In the genomic region with DNA sequence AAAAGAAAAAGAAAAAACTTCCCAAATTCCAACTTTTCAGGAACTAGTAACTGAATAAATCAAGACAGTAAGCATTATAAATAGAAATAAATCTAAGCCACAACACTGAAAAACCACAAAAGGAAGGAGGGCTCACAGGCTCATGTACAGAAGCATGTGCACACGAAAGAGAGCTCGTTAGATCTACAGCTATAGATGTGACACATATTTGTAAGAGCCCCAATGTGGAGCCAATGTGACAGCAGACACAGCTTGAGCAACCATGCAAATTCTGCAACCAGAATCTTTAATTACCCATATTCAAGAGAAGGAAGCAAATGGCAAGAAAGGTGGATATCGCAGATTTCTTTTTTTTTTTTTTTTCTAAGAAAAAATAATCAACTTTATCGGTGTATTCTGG, we compare ENCODE assay signal across 23 cellular contexts.
A peak's percentile ranks its signal among the peaks of the same experiment; 100 is the strongest.
DNase-seq lines count a peak whose midpoint lies in the region; ATAC-seq, FAIRE-seq and TF ChIP-seq lines count a peak whose summit lies in the region.
"Had no signal": no experiment of that assay in that cellular context is flagged by ENCODE, and none has a peak within 500 bp of the region (broad histone marks: within the 10 kb centered on the region; RNA-seq: fewer than 3 reads in every experiment).

No MANE protein-coding gene starts in this region.

- H2BK15ac ChIP-seq in H1 (ENCODE audit: low read length): no peak overlapping the region; the same call in 1 of the 2 replicates

- H3K27me3 Mint-ChIP-seq in mesothelial cell of epicardium (ENCODE audit: low read depth): no peaks in the 10 kb centered on the region

- peaks cover 0 to 3% of the 10 kb centered on the region in 2 experiments; a peak in 1 of 4 replicates for H3K79me2 ChIP-seq in H1 (ENCODE audit: control insufficient read depth in 1 of 2, insufficient read depth in 2 of 2, low read length in 2 of 2)

- no peak overlapping the region for H3K23ac ChIP-seq in H1 (ENCODE audit: insufficient read length)

- no peak for ATAC-seq in stimulated activated effector memory CD8-positive, alpha-beta T cell treated with anti-CD3 and anti-CD28 coated beads, Interleukin-12 subunit alpha, Interleukin-12 subunit beta, amount 100 ng/mL, for 72 hours
- ATAC-seq in HG03097 (IDR thresholded peaks at IDR 0.05; ENCODE audit: low FRiP score, unreplicated experiment): no peak
- no peak for ATAC-seq in HG03432 (IDR thresholded peaks at IDR 0.05; ENCODE audit: unreplicated experiment)
- ATAC-seq: T-cell had no signal

- H3K4me1 Mint-ChIP-seq in mesothelial cell of epicardium: peaks cover 62% of the 10 kb centered on the region
- no peaks in the 10 kb centered on the region for H3K4me1 Mint-ChIP-seq in stimulated activated effector memory CD8-positive, alpha-beta T cell treated with anti-CD3 and anti-CD28 coated beads, Interleukin-12 subunit alpha, Interleukin-12 subunit beta, amount 100 ng/mL, for 72 hours
- H3K4me1 Mint-ChIP-seq: naive B cell had no signal

- H3K27ac ChIP-seq in H1 (ENCODE audit: low read depth, low read length) (no peak overlapping the region), transverse colon (peak overlapping the region; percentile 78 to 89 (median 88))
- H3K27ac ChIP-seq: foreskin keratinocyte had no signal

- H2AFZ ChIP-seq in H1 (ENCODE audit: low read length): no peak overlapping the region

- no peak overlapping the region for H3K9ac ChIP-seq in H1 (replicated peaks in 1 of 4; ENCODE audit: extremely low read depth in 1 of 4, low read depth in 3 of 4, low read length in 3 of 4)

- CTCF ChIA-PET in H1 (lab: Charles Lee; ENCODE audit: partially characterized antibody): interaction anchor here (0.6 to 1.8 kb wide), 12 partner anchors 8 to 135 kb away, joined by 3 to 7 read pairs (median 3); no protein-coding TSS in a partner anchor

- no peaks in the 10 kb centered on the region for H3K23me2 ChIP-seq in H1 (ENCODE audit: low read depth, low read length)

- H3K18ac ChIP-seq in H1 (ENCODE audit: extremely low read depth, low read length): no peak overlapping the region

- H3K36me3 ChIP-seq in H1 (ENCODE audit: control insufficient read depth in 2 of 4, insufficient read depth in 4 of 4, low read length in 3 of 4) (no peaks in the 10 kb centered on the region), transverse colon (no peaks in the 10 kb centered on the region)

- TF ChIP-seq EP300 in H1 (IDR thresholded peaks at IDR 0.05; ENCODE audit: borderline replicate concordance in 1 of 2, low read depth in 2 of 2, low read length in 2 of 2) (no peak), transverse colon (IDR thresholded peaks at IDR 0.05; ENCODE audit: low read depth) (no peak)

- H3K4me1 ChIP-seq in H1 (replicated peaks in 1 of 4; ENCODE audit: control insufficient read depth in 3 of 4, insufficient read depth in 4 of 4, low read length in 3 of 4): peaks cover 2 to 26% (median 15%) of the 10 kb centered on the region in 4 experiments; a peak in 5 of 7 replicates
- H3K4me1 ChIP-seq in transverse colon: peaks cover 23 to 54% (median 46%) of the 10 kb centered on the region in 4 donors
- H3K4me1 ChIP-seq: foreskin keratinocyte had no signal

- no peak overlapping the region for H3K4me3 Mint-ChIP-seq in mesothelial cell of epicardium
- no peak overlapping the region for H3K4me3 Mint-ChIP-seq in stimulated activated effector memory CD8-positive, alpha-beta T cell treated with anti-CD3 and anti-CD28 coated beads, Interleukin-12 subunit alpha, Interleukin-12 subunit beta, amount 100 ng/mL, for 72 hours
- H3K4me3 Mint-ChIP-seq: naive B cell, T-cell had no signal

- DNase-seq in NOMO-1 treated with DMSO at 0.1 percent for 48 hours (lab: John Stamatoyannopoulos, UW; ENCODE audit: unreplicated experiment) (peak; percentile 35), NOMO-1 treated with dmso at 0.1 percent for 144 hours (lab: John Stamatoyannopoulos, UW; ENCODE audit: unreplicated experiment) (no peak), H1 (ENCODE audit: low read depth in 1 of 2, low spot score in 2 of 2) (no peak), mesothelial cell of epicardium (ENCODE audit: low spot score in 2 of 2, unreplicated experiment in 2 of 2) (no peak), transverse colon (no peak)
- DNase-seq in stimulated activated effector memory CD8-positive, alpha-beta T cell treated with anti-CD3 and anti-CD28 coated beads, Interleukin-12 subunit alpha, Interleukin-12 subunit beta, amount 100 ng/mL, for 72 hours (ENCODE audit: low spot score in 2 of 2): no peak
- DNase-seq: activated CD4-positive, alpha-beta T cell treated with anti-CD3 and anti-CD28 coated beads for 4 hours; activated naive CD4-positive, alpha-beta T cell treated with Interleukin-2 at 50 U/mL for 16 hours; activated T-cell treated with anti-CD3 and anti-CD28 coated beads, Interleukin-2, amount 50 U/mL, for 48 hours; DMS79; naive B cell; NCI-H1092; NCI-H187 treated with DMSO at 0.1 percent for 48 hours; SHP77 treated with DMSO at 0.1 percent for 48 hours; T-cell had no signal

- H3K27me3 ChIP-seq in H1 (replicated peaks in 1 of 4; ENCODE audit: control insufficient read depth in 3 of 4, extremely low read depth in 1 of 4, insufficient read depth in 3 of 4, low read length in 3 of 4) (no peaks in the 10 kb centered on the region), transverse colon (no peaks in the 10 kb centered on the region)

- no peak overlapping the region for H3K4ac ChIP-seq in H1 (replicated peaks; ENCODE audit: insufficient read length, low read depth, low read length)

- TF ChIP-seq POLR2A in H1 (IDR thresholded peaks at IDR 0.05; ENCODE audit: control extremely low read depth in 1 of 2, low read depth in 2 of 2, low read length in 2 of 2): no peak
- TF ChIP-seq POLR2A in transverse colon (IDR thresholded peaks at IDR 0.05): no peak

- no peaks in the 10 kb centered on the region for H3K36me3 Mint-ChIP-seq in mesothelial cell of epicardium
- H3K36me3 Mint-ChIP-seq in stimulated activated effector memory CD8-positive, alpha-beta T cell treated with anti-CD3 and anti-CD28 coated beads, Interleukin-12 subunit alpha, Interleukin-12 subunit beta, amount 100 ng/mL, for 72 hours: no peaks in the 10 kb centered on the region
- H3K36me3 Mint-ChIP-seq: naive B cell, T-cell had no signal

- no peak for TF ChIP-seq RAD21 in H1 (IDR thresholded peaks at IDR 0.05 in 1 of 2, conservative IDR thresholded peaks at IDR 0.05 in 1 of 2; ENCODE audit: low read depth in 2 of 2, low read length in 2 of 2)

- H4K8ac ChIP-seq in H1 (ENCODE audit: extremely low read depth, insufficient read depth, low read length): no peak overlapping the region

- no peak overlapping the region; a peak in 1 of 4 replicates for H3K4me2 ChIP-seq in H1 (ENCODE audit: insufficient read depth in 1 of 2, low read depth in 2 of 2, low read length in 2 of 2)

- in situ Hi-C loops in transverse colon (cut with MboI; ENCODE audit: low pct_ligation_motif_present in 1 of 4, low pct_unique_long_range_greater_than_20kb in 1 of 4, low sequenced_read_pairs in 3 of 4): no loop called here

- no peaks in the 10 kb centered on the region for H3K79me1 ChIP-seq in H1 (ENCODE audit: low read depth, low read length)

- no peaks in the 10 kb centered on the region for H3K9me3 Mint-ChIP-seq in mesothelial cell of epicardium
- no peaks in the 10 kb centered on the region for H3K9me3 Mint-ChIP-seq in stimulated activated effector memory CD8-positive, alpha-beta T cell treated with anti-CD3 and anti-CD28 coated beads, Interleukin-12 subunit alpha, Interleukin-12 subunit beta, amount 100 ng/mL, for 72 hours
- H3K9me3 Mint-ChIP-seq: naive B cell, T-cell had no signal

- H4K20me1 ChIP-seq in H1 (replicated peaks in 1 of 2; ENCODE audit: control insufficient read depth in 1 of 2, insufficient read depth in 2 of 2, low read length in 2 of 2): no peaks in the 10 kb centered on the region

- no peak overlapping the region for H4K5ac ChIP-seq in H1 (ENCODE audit: insufficient read length, low read depth, low read length)

- intact Hi-C loops in transverse colon (cut with DNase I; ENCODE audit: low total_unique reads): no loop called here

- H3K9me3 ChIP-seq in H1 (ENCODE audit: insufficient read depth in 2 of 2, low read depth in 1 of 2, low read length in 1 of 2) (no peaks in the 10 kb centered on the region), transverse colon (no peaks in the 10 kb centered on the region)

- H3K4me3 ChIP-seq in H1 (ENCODE audit: extremely low read depth in 1 of 4, insufficient read depth in 2 of 4, low read depth in 3 of 4, low read length in 4 of 4) (no peak overlapping the region), transverse colon (no peak overlapping the region)
- H3K4me3 ChIP-seq: GM12878, lung had no signal

- peak overlapping the region; percentile 41; the same call in 1 of the 2 replicates for H2BK20ac ChIP-seq in H1 (ENCODE audit: low read length)

- H2BK5ac ChIP-seq in H1 (ENCODE audit: low read depth, low read length): no peak overlapping the region

- no peak for FAIRE-seq in H1 (lab: Jason Lieb, UNC)
- FAIRE-seq: GM12878, HTR-8/SVneo, islet of Langerhans, TTC549 had no signal

- no peak overlapping the region for H2BK120ac ChIP-seq in H1 (replicated peaks; ENCODE audit: low read depth, low read length)

- POLR2A ChIA-PET in H1 (lab: Charles Lee; ENCODE audit: partially characterized antibody): no interaction called here

- H2BK12ac ChIP-seq in H1 (ENCODE audit: low read depth, low read length): no peak overlapping the region

- no peak overlapping the region for H4K91ac ChIP-seq in H1 (replicated peaks; ENCODE audit: insufficient read length, low read length)

- peak overlapping the region; percentile 86 for H3K27ac Mint-ChIP-seq in mesothelial cell of epicardium
- H3K27ac Mint-ChIP-seq in stimulated activated effector memory CD8-positive, alpha-beta T cell treated with anti-CD3 and anti-CD28 coated beads, Interleukin-12 subunit alpha, Interleukin-12 subunit beta, amount 100 ng/mL, for 72 hours: no peak overlapping the region
- H3K27ac Mint-ChIP-seq: naive B cell, T-cell had no signal

- H2AK5ac ChIP-seq in H1 (ENCODE audit: low read depth, low read length): no peak overlapping the region

- TF ChIP-seq CTCF in H1 (IDR thresholded peaks at IDR 0.05; ENCODE audit: control extremely low read depth in 1 of 3, insufficient read depth in 1 of 3, low read depth in 1 of 3, low read length in 3 of 3) (no peak), mesothelial cell of epicardium (IDR thresholded peaks at IDR 0.05; ENCODE audit: unreplicated experiment) (no peak), transverse colon (IDR thresholded peaks at IDR 0.05) (no peak)

- no peak overlapping the region for H3K56ac ChIP-seq in H1 (replicated peaks; ENCODE audit: insufficient read length, low read depth, low read length)

- 98% methylated on average over 4 of the region's 4 CpGs; no CpG with 5 or more reads in 1 of the 2 experiments for WGBS in H1 (ENCODE audit: extremely low coverage in 1 of 2, insufficient coverage in 1 of 2, insufficient read length in 1 of 2, insufficient replicate concordance in 2 of 2, low coverage in 1 of 2, low lambda C conversion rate in 2 of 2, missing lambda C conversion rate in 1 of 2), 2 experiments
- 63 to 69% methylated on average over 4 of the region's 4 CpGs for WGBS in transverse colon (ENCODE audit: low coverage in 1 of 2), 2 donors

- no peak overlapping the region for H3K14ac ChIP-seq in H1 (ENCODE audit: insufficient read length)

TF ChIP-seq in H1, 55 proteins besides CTCF, POLR2A, EP300 and RAD21 (continues in another document):
- TF ChIP-seq ZNF274 (IDR thresholded peaks at IDR 0.05; ENCODE audit: borderline replicate concordance, extremely low read depth, low read length) (no peak), RXRA (IDR thresholded peaks at IDR 0.05; ENCODE audit: insufficient read depth, low read depth, low read length) (no peak), ASH2L (IDR thresholded peaks at IDR 0.05; ENCODE audit: low read length) (no peak)
